In the genomic region with DNA sequence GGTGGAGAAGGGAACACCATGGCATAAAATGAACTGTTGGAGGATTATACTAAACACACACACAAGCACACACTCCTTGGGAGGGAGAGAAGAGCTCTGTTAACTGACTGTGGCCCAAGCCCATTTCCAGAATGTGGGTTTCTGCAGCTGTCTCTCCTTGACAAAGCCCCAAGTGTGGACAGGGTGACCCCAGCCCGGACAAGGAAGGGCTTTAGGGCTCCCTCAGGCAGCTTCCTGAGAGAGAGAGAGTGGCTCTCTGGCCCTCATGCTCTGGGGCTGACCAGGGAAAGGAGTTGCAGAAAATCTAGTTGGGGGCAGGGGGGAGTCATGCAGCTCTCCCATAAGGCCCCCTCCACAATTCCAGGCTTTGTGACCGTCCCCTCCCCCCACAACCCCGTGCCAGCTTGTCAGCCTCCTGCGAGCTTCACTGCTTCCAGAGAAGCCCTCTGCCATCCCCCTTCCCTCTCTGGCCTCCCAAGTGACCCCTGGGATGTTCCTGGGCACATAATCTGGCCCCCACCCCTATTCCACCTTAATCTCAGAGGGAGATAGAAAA, we compare ENCODE assay signal across 9 cellular contexts. TPM values are rescaled to one million over a fixed set of nuclear protein-coding genes. Genes with fewer than 3 reads are reported as not detected.
DNase-seq lines count a peak whose midpoint lies in the region; ATAC-seq and TF ChIP-seq lines count a peak whose summit lies in the region.
"Had no signal": no experiment of that assay in that cellular context is flagged by ENCODE, and none has a peak within 500 bp of the region (broad histone marks: within the 10 kb centered on the region; RNA-seq: fewer than 3 reads in every experiment).

No MANE protein-coding gene starts in this region.

- peaks cover 0 to 4% (median 0%) of the 10 kb centered on the region in 7 donors for H3K4me1 Mint-ChIP-seq in naive thymus-derived CD4-positive, alpha-beta T cell

- no peaks in the 10 kb centered on the region for H3K36me3 Mint-ChIP-seq in naive thymus-derived CD4-positive, alpha-beta T cell

- DNase-seq in DMS79 treated with DMSO at 0.1 percent for 48 hours (lab: John Stamatoyannopoulos, UW) (peak; percentile 1), DMS79 (lab: John Stamatoyannopoulos, UW) (no peak), esophagus squamous epithelium (lab: John Stamatoyannopoulos, UW) (no peak), upper lobe of left lung (no peak), D341Med (ENCODE audit: low spot score) (no peak), NCI-H526 (lab: John Stamatoyannopoulos, UW) (no peak)
- no peak for DNase-seq in naive thymus-derived CD4-positive, alpha-beta T cell
- no peak for DNase-seq in stimulated activated CD4-positive, alpha-beta T cell treated with anti-CD3 and anti-CD28 coated beads, Interleukin-4, amount 100 ng/mL, for 1 hour

- no peak for TF ChIP-seq CTCF in esophagus squamous epithelium (IDR thresholded peaks at IDR 0.05)
- TF ChIP-seq CTCF in upper lobe of left lung (IDR thresholded peaks at IDR 0.05) = no peak

- no peaks in the 10 kb centered on the region for H3K4me1 ChIP-seq in esophagus squamous epithelium
- no peaks in the 10 kb centered on the region for H3K4me1 ChIP-seq in naive thymus-derived CD4-positive, alpha-beta T cell (ENCODE audit: control insufficient read depth in 2 of 2, insufficient read depth in 2 of 2, low read length in 2 of 2)
- no peaks in the 10 kb centered on the region for H3K4me1 ChIP-seq in upper lobe of left lung

- H3K9me3 ChIP-seq in esophagus squamous epithelium (no peaks in the 10 kb centered on the region), upper lobe of left lung (peaks cover 0 to 5% (median 0%) of the 10 kb centered on the region in 4 donors)
- H3K9me3 ChIP-seq in naive thymus-derived CD4-positive, alpha-beta T cell (ENCODE audit: control insufficient read depth in 2 of 3, low read length in 3 of 3) = no peaks in the 10 kb centered on the region

- TF ChIP-seq POLR2A in esophagus squamous epithelium (IDR thresholded peaks at IDR 0.05) (no peak), upper lobe of left lung (IDR thresholded peaks at IDR 0.05) (no peak)

- H3K27me3 ChIP-seq in esophagus squamous epithelium = peaks cover 0 to 3% (median under 1%) of the 10 kb centered on the region in 4 donors
- H3K27me3 ChIP-seq in naive thymus-derived CD4-positive, alpha-beta T cell (ENCODE audit: control insufficient read depth in 2 of 2, insufficient read depth in 2 of 2, low read length in 2 of 2) = no peaks in the 10 kb centered on the region
- H3K27me3 ChIP-seq in upper lobe of left lung = no peaks in the 10 kb centered on the region

- WGBS in esophagus squamous epithelium, 2 donors = 17 to 50% methylated on average over 1 to 2 of the region's 4 CpGs
- WGBS in upper lobe of left lung, 2 donors = 57% methylated on average over 4 of the region's 4 CpGs; no CpG with 5 or more reads in 1 of the 2 donors

- no peak overlapping the region for H3K27ac Mint-ChIP-seq in naive thymus-derived CD4-positive, alpha-beta T cell
- H3K27ac Mint-ChIP-seq: stimulated activated naive CD8-positive, alpha-beta T cell treated with anti-CD3 and anti-CD28 coated beads, Interleukin-15, Interleukin-2, amounts not matched to agents 100 ng/mL and 50 ng/mL, for 24 hours had no signal

- CTCF ChIA-PET in naive thymus-derived CD4-positive, alpha-beta T cell (lab: Charles Lee) = no interaction called here

- POLR2A ChIA-PET in naive thymus-derived CD4-positive, alpha-beta T cell (lab: Charles Lee) = no interaction called here

- H3K27ac ChIP-seq in esophagus squamous epithelium (peak overlapping the region in 2 of 4 donors; percentile 1 to 29), upper lobe of left lung (no peak overlapping the region)
- no peak overlapping the region for H3K27ac ChIP-seq in naive thymus-derived CD4-positive, alpha-beta T cell (ENCODE audit: low read depth, low read length)

- H3K9me3 Mint-ChIP-seq in naive thymus-derived CD4-positive, alpha-beta T cell = peaks cover 0 to 9% (median 2%) of the 10 kb centered on the region in 11 donors
- H3K9me3 Mint-ChIP-seq: stimulated activated naive CD8-positive, alpha-beta T cell treated with anti-CD3 and anti-CD28 coated beads, Interleukin-15, Interleukin-2, amounts not matched to agents 100 ng/mL and 50 ng/mL, for 24 hours had no signal

- peaks cover 0 to 6% (median 0%) of the 10 kb centered on the region in 5 donors for H3K27me3 Mint-ChIP-seq in naive thymus-derived CD4-positive, alpha-beta T cell
- H3K27me3 Mint-ChIP-seq: stimulated activated naive CD8-positive, alpha-beta T cell treated with anti-CD3 and anti-CD28 coated beads, Interleukin-15, Interleukin-2, amounts not matched to agents 100 ng/mL and 50 ng/mL, for 24 hours had no signal

- H3K4me3 ChIP-seq in esophagus squamous epithelium (peak overlapping the region; percentile 17 to 67 (median 44)), upper lobe of left lung (peak overlapping the region in 3 of 4 donors; percentile 24 to 42 (median 40))
- H3K4me3 ChIP-seq in naive thymus-derived CD4-positive, alpha-beta T cell (ENCODE audit: low read length) = no peak overlapping the region

- H3K4me3 Mint-ChIP-seq in naive thymus-derived CD4-positive, alpha-beta T cell = peak overlapping the region in 8 of 10 donors; percentile 23 to 77 (median 70)

- intact Hi-C loops in esophagus squamous epithelium (cut with DNase I) = no loop called here
- intact Hi-C loops in naive thymus-derived CD4-positive, alpha-beta T cell (cut with micrococcal nuclease) = no loop called here

- no peak for TF ChIP-seq EP300 in upper lobe of left lung (IDR thresholded peaks at IDR 0.05)

- no peak for ATAC-seq in naive thymus-derived CD4-positive, alpha-beta T cell
- peak in 1 of 2 donors; percentile 7 for ATAC-seq in upper lobe of left lung (ENCODE audit: low FRiP score in 2 of 2)

- H3K36me3 ChIP-seq in esophagus squamous epithelium (no peaks in the 10 kb centered on the region), upper lobe of left lung (no peaks in the 10 kb centered on the region)
- no peaks in the 10 kb centered on the region for H3K36me3 ChIP-seq in naive thymus-derived CD4-positive, alpha-beta T cell (ENCODE audit: control insufficient read depth in 2 of 3, insufficient read depth in 3 of 3, low read length in 3 of 3)

RNA-seq across cellular contexts. Expression of a gene that starts 0.6 kb away (rescaled TPM):
- total RNA-seq in esophagus squamous epithelium (10 to 100 TPM in 3 of 4 donors, 1 to 10 TPM in 1; 7.2 to 25.2 (median 12.0) TPM), upper lobe of left lung (10 to 100 TPM; 11.7 to 43.0 (median 17.9) TPM)
- total RNA-seq in naive thymus-derived CD4-positive, alpha-beta T cell = 10 to 100 TPM; 24.8 to 39.0 (median 29.5) TPM
- 1 to 10 TPM; 9.6 to 9.7 TPM for polyA plus RNA-seq in naive thymus-derived CD4-positive, alpha-beta T cell
